In the genomic region with DNA sequence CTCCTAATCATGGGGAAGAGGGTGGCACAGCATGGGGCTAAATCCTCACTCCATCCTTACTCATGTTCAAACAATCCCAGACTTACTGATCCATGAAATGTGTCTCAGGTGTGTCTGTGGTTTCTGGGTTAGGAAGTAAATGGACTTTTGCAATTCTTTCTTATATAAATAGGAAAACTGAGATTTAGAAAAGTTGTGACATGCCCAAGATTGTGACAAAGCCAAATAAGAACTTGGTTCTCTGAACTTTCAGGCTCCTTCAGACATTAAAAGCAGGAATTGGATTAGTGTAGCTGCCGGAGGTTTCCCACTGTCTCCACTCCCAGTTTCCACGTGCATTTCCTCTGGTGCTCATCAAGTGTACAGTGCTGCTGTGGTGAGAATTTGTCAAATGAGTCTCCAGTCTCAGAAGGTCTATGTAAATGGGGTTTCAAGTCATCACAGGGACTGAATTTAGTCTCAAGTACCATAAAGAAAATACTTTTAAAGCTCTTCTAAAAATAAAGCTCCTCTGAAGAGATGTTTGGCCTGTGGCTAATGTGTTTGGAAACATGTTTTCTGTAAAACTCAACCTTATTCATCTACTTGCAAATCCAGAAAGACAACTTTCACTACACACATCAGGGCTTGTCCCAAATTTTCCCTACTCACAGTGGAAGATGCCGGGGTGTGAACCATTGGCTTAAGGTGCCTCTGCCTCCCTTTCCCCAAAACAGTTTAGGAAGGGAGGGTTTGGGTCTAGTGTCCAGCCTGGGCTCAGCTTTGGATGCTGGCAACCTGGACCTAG, we compare ENCODE assay signal across 29 cellular contexts.
DNase-seq lines count a peak whose midpoint lies in the region; ATAC-seq, FAIRE-seq and TF ChIP-seq lines count a peak whose summit lies in the region.
"Had no signal": no experiment of that assay in that cellular context is flagged by ENCODE, and none has a peak within 500 bp of the region (broad histone marks: within the 10 kb centered on the region; RNA-seq: fewer than 3 reads in every experiment).

No MANE protein-coding gene starts in this region.

- CTCF ChIA-PET in PC-9 (lab: Charles Lee): interaction anchor here (0.6 to 0.8 kb wide), 2 partner anchors 167 to 295 kb away, joined by 3 read pairs; no protein-coding TSS in a partner anchor
- CTCF ChIA-PET in HEK293T (lab: Yijun Ruan, JAX): no interaction called here

- DNase-seq in DMS79 treated with DMSO at 0.1 percent for 48 hours (lab: John Stamatoyannopoulos, UW) (peak; percentile 59), PC-9 (peak; percentile 29 to 98), bronchial epithelial cell (ENCODE audit: low read depth) (peak; percentile 92), kidney epithelial cell (ENCODE audit: low read depth) (peak; percentile 66), NCI-H524 (lab: John Stamatoyannopoulos, UW) (no peak), HEK293T (ENCODE audit: extremely low spot score) (no peak)
- DNase-seq: activated CD4-positive, alpha-beta memory T cell treated with anti-CD3 and anti-CD28 coated beads for 36 hours; activated CD4-positive, alpha-beta T cell treated with anti-CD3 and anti-CD28 coated beads for 1 hour; activated CD8-positive, alpha-beta memory T cell treated with anti-CD3 and anti-CD28 coated beads, Interleukin-2, amount 50 U/mL, for 4 hours; activated naive CD4-positive, alpha-beta T cell treated with anti-CD3 and anti-CD28 coated beads, Interleukin-2, amount 10 ng/mL, durations not matched to agents 7 days and 5 days; C1 segment of cervical spinal cord; COR-L47; DMS53; effector CD8-positive, alpha-beta T cell; foreskin melanocyte; GF-D8; heart right ventricle; left colon; NCI-H1092 treated with DMSO at 0.1 percent for 48 hours; NCI-H524 treated with DMSO at 0.1 percent for 48 hours; nephron progenitor cell; SHP77 treated with DMSO at 0.1 percent for 48 hours had no signal

- H3K36me3 ChIP-seq in PC-9 (ENCODE audit: low read depth): no peaks in the 10 kb centered on the region
- no peaks in the 10 kb centered on the region for H3K36me3 ChIP-seq in bronchial epithelial cell (ENCODE audit: control insufficient read depth, insufficient read depth, low read length)
- H3K36me3 ChIP-seq in kidney epithelial cell (ENCODE audit: control insufficient read depth, insufficient read depth, low read length): no peaks in the 10 kb centered on the region
- H3K36me3 ChIP-seq: cardiac muscle cell, esophagus muscularis mucosa, HAP-1, heart right ventricle had no signal

- H3K4me1 ChIP-seq in PC-9 (replicated peaks; ENCODE audit: insufficient read depth): peaks cover 54% of the 10 kb centered on the region
- H3K4me1 ChIP-seq: esophagus muscularis mucosa, HAP-1 had no signal

- POLR2A ChIA-PET in PC-9 (lab: Charles Lee; ENCODE audit: unreplicated experiment) (interaction anchor here (0.6 to 0.7 kb wide), 2 partner anchors 80 to 791 kb away, joined by 3 to 9 read pairs; no protein-coding TSS in a partner anchor), HEK293T (lab: Yijun Ruan, JAX) (no interaction called here)

- no peak for FAIRE-seq in bronchial epithelial cell (lab: Jason Lieb, UNC)
- FAIRE-seq: colon had no signal

- intact Hi-C loops in PC-9 (cut with micrococcal nuclease; ENCODE audit: unreplicated experiment): loop anchor here (5.0 kb wide), 1 partner anchor 79 kb away; no protein-coding TSS in a partner anchor

- peaks cover 29% of the 10 kb centered on the region for H3F3A ChIP-seq in PC-9 (ENCODE audit: insufficient read depth, low read depth)

- no peaks in the 10 kb centered on the region for H3K79me2 ChIP-seq in PC-9 (ENCODE audit: low read depth)

- peak overlapping the region; percentile 95 for H3K27ac ChIP-seq in PC-9
- H3K27ac ChIP-seq: cardiac muscle cell, esophagus muscularis mucosa, heart right ventricle had no signal

- TF ChIP-seq CTCF in PC-9 (conservative IDR thresholded peaks at IDR 0.05): no peak; the same call in 1 of the 2 replicates
- no peak for TF ChIP-seq CTCF in bronchial epithelial cell (IDR thresholded peaks at IDR 0.05; ENCODE audit: insufficient read depth, low read length, severe bottlenecking)
- TF ChIP-seq CTCF in kidney epithelial cell (IDR thresholded peaks at IDR 0.05; ENCODE audit: insufficient read depth, low read length, poor library complexity, severe bottlenecking): no peak

- TSS peak; percentile 63 for BruUV-seq in PC-9 (replicated peaks; lab: Mats Ljungman, UMichigan)

- H3K9me2 ChIP-seq in PC-9 (ENCODE audit: insufficient read depth): no peaks in the 10 kb centered on the region

- H3K4me2 ChIP-seq in PC-9: peak overlapping the region; percentile 68

- H3K27me3 ChIP-seq in PC-9 (ENCODE audit: insufficient read depth, low read depth) (no peaks in the 10 kb centered on the region), bronchial epithelial cell (ENCODE audit: control insufficient read depth, insufficient read depth, low read length) (no peaks in the 10 kb centered on the region), kidney epithelial cell (ENCODE audit: control insufficient read depth, insufficient read depth, low read length) (no peaks in the 10 kb centered on the region)
- H3K27me3 ChIP-seq: cardiac muscle cell, esophagus muscularis mucosa, heart right ventricle had no signal

- ATAC-seq in GM19351 (IDR thresholded peaks at IDR 0.05; ENCODE audit: unreplicated experiment) (no peak), HG03565 (IDR thresholded peaks at IDR 0.05; ENCODE audit: unreplicated experiment) (no peak)
- ATAC-seq: heart right ventricle; left colon; stimulated activated memory B cell treated with anti-CD40 and anti-IgM and Interleukin-4, amounts not matched to agents 10 μg/mL and 1 μg/mL and 100 μg/mL, for 72 hours had no signal

- H3K9me3 ChIP-seq in PC-9 (ENCODE audit: insufficient read depth, low read depth): 0 out of 2 replicates have a peak, but pooled peaks cover 6% of the 10 kb centered on the region
- H3K9me3 ChIP-seq: esophagus muscularis mucosa, HAP-1, heart right ventricle had no signal

- H3K4me3 ChIP-seq in PC-9 (peak overlapping the region; percentile 25; the same call in 1 of the 2 replicates), bronchial epithelial cell (ENCODE audit: low read depth, low read length) (no peak overlapping the region), kidney epithelial cell (ENCODE audit: low read depth, low read length) (no peak overlapping the region)
- H3K4me3 ChIP-seq: cardiac muscle cell, esophagus muscularis mucosa, HAP-1, heart right ventricle had no signal

- H4K20me1 ChIP-seq in PC-9 (ENCODE audit: insufficient read depth): no peaks in the 10 kb centered on the region

- H2AFZ ChIP-seq in PC-9: peak overlapping the region; percentile 33

TF ChIP-seq in HEK293T, 16 proteins besides CTCF, POLR2A, EP300 and RAD21:
- TF ChIP-seq TARDBP (IDR thresholded peaks at IDR 0.05): no peak
- no peak for TF ChIP-seq ZNF384 (IDR thresholded peaks at IDR 0.05)
- no peak for TF ChIP-seq FOXM1 (IDR thresholded peaks at IDR 0.05; ENCODE audit: borderline replicate concordance)
- no peak for TF ChIP-seq HDGF (IDR thresholded peaks at IDR 0.05; ENCODE audit: borderline replicate concordance)
- TF ChIP-seq SP1 (IDR thresholded peaks at IDR 0.05): no peak
- no peak for TF ChIP-seq FOXK2 (IDR thresholded peaks at IDR 0.05)
- TF ChIP-seq SUZ12 (IDR thresholded peaks at IDR 0.05): no peak
- no peak for TF ChIP-seq BHLHE40 (IDR thresholded peaks at IDR 0.05; ENCODE audit: borderline replicate concordance)
- TF ChIP-seq L3MBTL2 (conservative IDR thresholded peaks at IDR 0.05): no peak
- TF ChIP-seq ARNT (IDR thresholded peaks at IDR 0.05): no peak
- TF ChIP-seq, protein P1, sequence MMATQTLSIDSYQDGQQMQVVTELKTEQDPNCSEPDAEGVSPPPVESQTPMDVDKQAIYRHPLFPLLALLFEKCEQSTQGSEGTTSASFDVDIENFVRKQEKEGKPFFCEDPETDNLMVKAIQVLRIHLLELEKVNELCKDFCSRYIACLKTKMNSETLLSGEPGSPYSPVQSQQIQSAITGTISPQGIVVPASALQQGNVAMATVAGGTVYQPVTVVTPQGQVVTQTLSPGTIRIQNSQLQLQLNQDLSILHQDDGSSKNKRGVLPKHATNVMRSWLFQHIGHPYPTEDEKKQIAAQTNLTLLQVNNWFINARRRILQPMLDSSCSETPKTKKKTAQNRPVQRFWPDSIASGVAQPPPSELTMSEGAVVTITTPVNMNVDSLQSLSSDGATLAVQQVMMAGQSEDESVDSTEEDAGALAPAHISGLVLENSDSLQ (IDR thresholded peaks at IDR 0.05): no peak
- TF ChIP-seq LEF1 (IDR thresholded peaks at IDR 0.05; ENCODE audit: borderline replicate concordance): no peak

Comparison
In these comparisons a context has a peak if more than half of its experiments do, and no peak if none do; other contexts are left out.
1. DNase-seq: peak in DMS79 treated with DMSO at 0.1 percent for 48 hours (single experiment), PC-9 (2 of 2), bronchial epithelial cell (single experiment) and kidney epithelial cell (single experiment); none in NCI-H524 (0 of 2) and HEK293T (single experiment).